ENCODE assay signal across 8 cellular contexts in the genomic region with DNA sequence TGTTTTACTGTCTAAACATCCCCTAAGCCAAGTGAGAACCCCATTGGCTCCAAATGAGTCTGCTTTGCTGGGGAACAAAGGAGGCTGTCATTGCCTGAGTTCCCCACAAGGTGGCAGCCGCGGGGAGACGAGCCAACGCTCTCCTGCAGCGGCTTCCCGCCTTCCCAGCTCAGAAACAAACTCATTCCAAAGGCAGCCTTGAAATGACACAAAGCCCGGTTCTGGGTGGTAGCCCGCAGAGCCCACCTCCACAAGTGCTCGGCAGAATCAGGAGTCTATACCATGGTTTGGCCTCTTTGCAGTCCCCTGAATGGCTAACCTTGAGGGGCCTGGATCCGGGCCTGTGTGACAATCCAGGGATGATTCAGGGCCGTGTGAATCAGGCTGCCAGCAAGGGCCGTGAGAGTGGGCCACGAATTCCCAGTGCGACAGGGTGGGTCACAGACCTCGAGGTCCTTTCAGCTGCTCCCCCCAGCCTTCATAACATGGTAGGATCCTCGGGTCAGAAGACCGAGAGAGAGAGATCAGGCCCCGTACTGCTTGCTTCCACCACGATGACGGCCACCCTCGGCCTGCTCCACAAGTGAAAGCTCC.
A peak's percentile ranks its signal among the peaks of the same experiment; 100 is the strongest.
DNase-seq lines count a peak whose midpoint lies in the region; ATAC-seq, FAIRE-seq and TF ChIP-seq lines count a peak whose summit lies in the region.
"Had no signal": no experiment of that assay in that cellular context is flagged by ENCODE, and none has a peak within 500 bp of the region (broad histone marks: within the 10 kb centered on the region; RNA-seq: fewer than 3 reads in every experiment).

No MANE protein-coding gene starts in this region.

- POLR2A ChIA-PET in activated CD8-positive, alpha-beta T cell treated with anti-CD3 and anti-CD28 coated beads, Interleukin-2, amount 10 ng/mL, durations not matched to agents 7 days and 5 days (lab: Charles Lee), result no interaction called here
- POLR2A ChIA-PET in endothelial cell of umbilical vein (lab: Charles Lee), result no interaction called here

- H3K23ac ChIP-seq in mesendoderm (ENCODE audit: low read length), result no peak overlapping the region

- TF ChIP-seq CTCF in endothelial cell of umbilical vein (IDR thresholded peaks at IDR 0.05; ENCODE audit: extremely low read depth in 1 of 2, insufficient read depth in 1 of 2, low read depth in 1 of 2, low read length in 2 of 2), result peak; percentile 90 to 94

- H3K4me3 Mint-ChIP-seq in activated CD8-positive, alpha-beta T cell treated with anti-CD3 and anti-CD28 coated beads, Interleukin-2, amount 10 ng/mL, durations not matched to agents 7 days and 5 days, result no peak overlapping the region
- H3K4me3 Mint-ChIP-seq: stimulated activated naive CD8-positive, alpha-beta T cell treated with anti-CD3 and anti-CD28 coated beads, Interleukin-15, Interleukin-2, amounts not matched to agents 100 ng/mL and 50 ng/mL, for 24 hours had no signal

- H3K4me1 ChIP-seq in endothelial cell of umbilical vein (ENCODE audit: control insufficient read depth, extremely low read depth, insufficient read depth, low read length), result peaks cover 23% of the 10 kb centered on the region
- peaks cover 2% of the 10 kb centered on the region for H3K4me1 ChIP-seq in mesendoderm (ENCODE audit: control insufficient read depth, low read depth, low read length)

- intact Hi-C loops in endothelial cell of umbilical vein (cut with micrococcal nuclease), result loop anchor here (1.0 to 2.0 kb wide), 6 partner anchors 32 to 186 kb away; partner anchors contain the start of genes POLR3A and RPS24

- no peaks in the 10 kb centered on the region for H3K36me3 Mint-ChIP-seq in activated CD8-positive, alpha-beta T cell treated with anti-CD3 and anti-CD28 coated beads, Interleukin-2, amount 10 ng/mL, durations not matched to agents 7 days and 5 days (ENCODE audit: low read depth)

- H3K9ac ChIP-seq in endothelial cell of umbilical vein (replicated peaks; ENCODE audit: extremely low read depth, insufficient read depth, low read length) (no peak overlapping the region), mesendoderm (ENCODE audit: low read length) (peak overlapping the region; percentile 75)

- H3K27me3 Mint-ChIP-seq in activated CD8-positive, alpha-beta T cell treated with anti-CD3 and anti-CD28 coated beads, Interleukin-2, amount 10 ng/mL, durations not matched to agents 7 days and 5 days (ENCODE audit: low read depth), result no peaks in the 10 kb centered on the region
- H3K27me3 Mint-ChIP-seq: stimulated activated naive CD8-positive, alpha-beta T cell treated with anti-CD3 and anti-CD28 coated beads, Interleukin-15, Interleukin-2, amounts not matched to agents 100 ng/mL and 50 ng/mL, for 24 hours had no signal

- H3K79me2 ChIP-seq in endothelial cell of umbilical vein (ENCODE audit: control insufficient read depth, insufficient read depth, low read length), result no peaks in the 10 kb centered on the region
- peaks cover 11% of the 10 kb centered on the region for H3K79me2 ChIP-seq in mesendoderm (ENCODE audit: control insufficient read depth, insufficient read depth, low read length)

- H3K27ac ChIP-seq in endothelial cell of umbilical vein (ENCODE audit: insufficient read depth, low read depth, low read length) (peak overlapping the region; percentile 89), mesendoderm (ENCODE audit: low read depth, low read length) (peak overlapping the region; percentile 0)

- H3K18ac ChIP-seq in mesendoderm (ENCODE audit: low read length), result no peak overlapping the region

- H3K4me3 ChIP-seq in endothelial cell of umbilical vein (replicated peaks in 1 of 3; ENCODE audit: insufficient read depth in 1 of 3, low read depth in 1 of 3, low read length in 3 of 3) (no peak overlapping the region), mesendoderm (ENCODE audit: low read length) (no peak overlapping the region)

- H2BK120ac ChIP-seq in mesendoderm (ENCODE audit: low read depth, low read length), result no peak overlapping the region

- H4K20me1 ChIP-seq in endothelial cell of umbilical vein (replicated peaks; ENCODE audit: control insufficient read depth, extremely low read depth, insufficient read depth, low read length), result no peaks in the 10 kb centered on the region

- H3K9me1 ChIP-seq in endothelial cell of umbilical vein (replicated peaks; ENCODE audit: control insufficient read depth, extremely low read depth, insufficient read depth, low read length), result no peaks in the 10 kb centered on the region

- no TSS peak for BruUV-seq in endothelial cell of umbilical vein (replicated peaks; lab: Mats Ljungman, UMichigan)

- H2AK5ac ChIP-seq in mesendoderm (ENCODE audit: low read length), result no peak overlapping the region

- dilution Hi-C loops in endothelial cell of umbilical vein (cut with MboI; ENCODE audit: extremely low pct_ligation_motif_present, low sequenced_read_pairs), result no loop called here

- no peaks in the 10 kb centered on the region for H3K9me3 Mint-ChIP-seq in activated CD8-positive, alpha-beta T cell treated with anti-CD3 and anti-CD28 coated beads, Interleukin-2, amount 10 ng/mL, durations not matched to agents 7 days and 5 days (ENCODE audit: insufficient read depth)
- H3K9me3 Mint-ChIP-seq: stimulated activated naive CD8-positive, alpha-beta T cell treated with anti-CD3 and anti-CD28 coated beads, Interleukin-15, Interleukin-2, amounts not matched to agents 100 ng/mL and 50 ng/mL, for 24 hours had no signal

- peak overlapping the region; percentile 84 for H3K56ac ChIP-seq in mesendoderm (ENCODE audit: low read length)

- no peak overlapping the region for H4K5ac ChIP-seq in mesendoderm (ENCODE audit: low read length)

- H3K4me2 ChIP-seq in endothelial cell of umbilical vein (ENCODE audit: insufficient read depth, low read length) (no peak overlapping the region), mesendoderm (ENCODE audit: low read length) (no peak overlapping the region)

- no peak overlapping the region for H3K27ac Mint-ChIP-seq in activated CD8-positive, alpha-beta T cell treated with anti-CD3 and anti-CD28 coated beads, Interleukin-2, amount 10 ng/mL, durations not matched to agents 7 days and 5 days
- H3K27ac Mint-ChIP-seq: stimulated activated naive CD8-positive, alpha-beta T cell treated with anti-CD3 and anti-CD28 coated beads, Interleukin-15, Interleukin-2, amounts not matched to agents 100 ng/mL and 50 ng/mL, for 24 hours had no signal

- CTCF ChIA-PET in activated CD8-positive, alpha-beta T cell treated with anti-CD3 and anti-CD28 coated beads, Interleukin-2, amount 10 ng/mL, durations not matched to agents 7 days and 5 days (lab: Charles Lee), result interaction anchor here (0.6 to 1.9 kb wide), 11 partner anchors 9 to 1193 kb away, joined by 3 to 12 read pairs (median 4); partner anchors contain the start of gene POLR3A
- CTCF ChIA-PET in endothelial cell of umbilical vein (lab: Charles Lee), result interaction anchor here (0.6 to 3.5 kb wide), 35 partner anchors 8 to 1127 kb away, joined by 3 to 58 read pairs (median 4); partner anchors contain the start of genes DLG5 and POLR3A

- no peak overlapping the region for H4K8ac ChIP-seq in mesendoderm (ENCODE audit: low read depth, low read length)

- H3K9me3 ChIP-seq in endothelial cell of umbilical vein (replicated peaks; ENCODE audit: control insufficient read depth, insufficient read depth, low read length), result no peaks in the 10 kb centered on the region

- peak; percentile 84 for FAIRE-seq in GM12892 (lab: Jason Lieb, UNC)
- peak; percentile 96 for FAIRE-seq in endothelial cell of umbilical vein (lab: Jason Lieb, UNC)

- peaks cover 0 to 4% of the 10 kb centered on the region in 2 experiments for H3K36me3 ChIP-seq in endothelial cell of umbilical vein (ENCODE audit: control insufficient read depth in 2 of 2, extremely low read depth in 1 of 2, insufficient read depth in 2 of 2, low read length in 2 of 2)
- peaks cover 3% of the 10 kb centered on the region for H3K36me3 ChIP-seq in mesendoderm (ENCODE audit: control insufficient read depth, insufficient read depth, low read length)

- H2BK15ac ChIP-seq in mesendoderm (replicated peaks; ENCODE audit: low read depth), result no peak overlapping the region

- H3K4me1 Mint-ChIP-seq in activated CD8-positive, alpha-beta T cell treated with anti-CD3 and anti-CD28 coated beads, Interleukin-2, amount 10 ng/mL, durations not matched to agents 7 days and 5 days (ENCODE audit: low read depth), result peaks cover 12% of the 10 kb centered on the region

- peak overlapping the region; percentile 35 for H2BK5ac ChIP-seq in mesendoderm (ENCODE audit: low read length)

- H3K79me1 ChIP-seq in mesendoderm (ENCODE audit: low read length), result peaks cover 16% of the 10 kb centered on the region

- no peaks in the 10 kb centered on the region for H3K27me3 ChIP-seq in endothelial cell of umbilical vein (ENCODE audit: control insufficient read depth in 2 of 2, insufficient read depth in 2 of 2, low read length in 2 of 2)
- no peaks in the 10 kb centered on the region for H3K27me3 ChIP-seq in mesendoderm (ENCODE audit: insufficient read depth, low read length, poor library complexity)

- TF ChIP-seq POLR2A in GM12892 (IDR thresholded peaks at IDR 0.05; ENCODE audit: low read depth, low read length), result no peak
- no peak for TF ChIP-seq POLR2A in endothelial cell of umbilical vein (IDR thresholded peaks at IDR 0.05; ENCODE audit: low read depth, low read length)

- peak; percentile 50 for DNase-seq in GM12892 (ENCODE audit: insufficient read length)
- DNase-seq in NCI-H526 treated with DMSO at 0.1 percent for 48 hours (lab: John Stamatoyannopoulos, UW), result peak; percentile 8
- peak; percentile 74 for DNase-seq in activated CD8-positive, alpha-beta T cell treated with anti-CD3 and anti-CD28 coated beads, Interleukin-2, amount 10 ng/mL, durations not matched to agents 7 days and 5 days
- peak; percentile 74 for DNase-seq in endothelial cell of umbilical vein (ENCODE audit: low read depth, low spot score)
- DNase-seq in mesendoderm, result peak; percentile 86
- DNase-seq in stimulated activated CD8-positive, alpha-beta memory T cell treated with anti-CD3 and anti-CD28 coated beads, Interleukin-15, amount 100 ng/mL, for 4 hours (ENCODE audit: low read depth in 2 of 2), result peak; percentile 12 to 18

- H3K4ac ChIP-seq in mesendoderm (ENCODE audit: low read depth, low read length), result peak overlapping the region; percentile 4

- ATAC-seq in HG02973 (IDR thresholded peaks at IDR 0.05; ENCODE audit: unreplicated experiment), result peak; percentile 64
- ATAC-seq in activated CD8-positive, alpha-beta T cell treated with anti-CD3 and anti-CD28 coated beads, Interleukin-2, amount 10 ng/mL, durations not matched to agents 7 days and 5 days, result peak; percentile 71

- WGBS in mesendoderm (ENCODE audit: extremely low coverage, insufficient coverage, low lambda C conversion rate), result no CpG with 5 or more reads among the region's 21 CpGs

- peak overlapping the region; percentile 10 for H2AFZ ChIP-seq in endothelial cell of umbilical vein (ENCODE audit: low read depth, low read length)

TF ChIP-seq in endothelial cell of umbilical vein, 7 proteins besides CTCF, POLR2A, EP300 and RAD21:
- no peak for TF ChIP-seq MYC (IDR thresholded peaks at IDR 0.05; ENCODE audit: low read depth, low read length)
- TF ChIP-seq POLR2AphosphoS5 (IDR thresholded peaks at IDR 0.05; ENCODE audit: insufficient read depth, low read depth, low read length), result peak; percentile 19

Comparison
In these comparisons a context has a peak if more than half of its experiments do, and no peak if none do; other contexts are left out.
1. DNase-seq: peak in every context shown above with its lines; median percentile 86 in mesendoderm; 74 in activated CD8-positive, alpha-beta T cell treated with anti-CD3 and anti-CD28 coated beads, Interleukin-2, amount 10 ng/mL, durations not matched to agents 7 days and 5 days; 74 in endothelial cell of umbilical vein; 50 in GM12892; 15 in stimulated activated CD8-positive, alpha-beta memory T cell treated with anti-CD3 and anti-CD28 coated beads, Interleukin-15, amount 100 ng/mL, for 4 hours; 8 in NCI-H526 treated with DMSO at 0.1 percent for 48 hours.